Comparison of ENCODE assay signal across 8 cellular contexts in genomic region chr22:31943976-31944699, GRCh38. TPM values are rescaled to one million over a fixed set of nuclear protein-coding genes. Genes with fewer than 3 reads are reported as not detected.
DNase-seq lines count a peak whose midpoint lies in the region; ATAC-seq and TF ChIP-seq lines count a peak whose summit lies in the region.

Gene YWHAH (plus strand): TSS chr22:31944535. CDS start chr22:31944734, 199 bp downstream.

- H3K9me3 ChIP-seq in adipocyte (ENCODE audit: control insufficient read depth, low read length) (no peaks in the 10 kb centered on the region), heart left ventricle (no peaks in the 10 kb centered on the region)

- peaks cover 3% of the 10 kb centered on the region for H3K36me3 ChIP-seq in adipocyte (ENCODE audit: control insufficient read depth, insufficient read depth, low read length, severe bottlenecking)
- H3K36me3 ChIP-seq in heart left ventricle, result peaks cover 0 to 27% (median 18%) of the 10 kb centered on the region in 9 donors

- TF ChIP-seq POLR2A in heart left ventricle (IDR thresholded peaks at IDR 0.05), result peak in 1 of 2 donors; percentile 67

- H3K4me3 ChIP-seq in adipocyte (ENCODE audit: low read length) (peak within 1 kb of the TSS; percentile 95), heart left ventricle (peak within 1 kb of the TSS; percentile 79 to 98 (median 96))

- no peaks in the 10 kb centered on the region for H3K9me3 Mint-ChIP-seq in type B pancreatic cell

- intact Hi-C loops in heart left ventricle (cut with DNase I), result loop anchor here in 6 of 10 donors (5.0 to 10.0 kb wide), 5 partner anchors 189 to 449 kb away; partner anchors contain the start of genes PISD (in 4 of the 6), DEPDC5 (in 2 of the 6), PRR14L (in 2 of the 6) and SFI1 (in 1 of the 6)
- intact Hi-C loops in posterior cingulate gyrus (cut with DNase I), result loop anchor here (5.0 to 10.0 kb wide), 2 partner anchors 47 to 109 kb away; no protein-coding TSS in a partner anchor

- H3K27ac Mint-ChIP-seq in type B pancreatic cell, result peak within 1 kb of the TSS; percentile 93

- H3K27me3 Mint-ChIP-seq in type B pancreatic cell, result no peaks in the 10 kb centered on the region

- DNase-seq in GM10266 (ENCODE audit: extremely low spot score) (peak; percentile 99), NCI-H1105 (lab: John Stamatoyannopoulos, UW) (peak; percentile 90), T follicular helper cell (ENCODE audit: low read depth) (peak; percentile 79), adipocyte (ENCODE audit: low read depth) (peak; percentile 98), heart left ventricle (peak; percentile 96 to 99 (median 97)), posterior cingulate gyrus (peak; percentile 91 to 99 (median 94)), type B pancreatic cell (ENCODE audit: extremely low spot score, unreplicated experiment) (peak; percentile 99)

- H3K36me3 Mint-ChIP-seq in type B pancreatic cell, result peaks cover 11% of the 10 kb centered on the region

- TF ChIP-seq CTCF in GM10266 (IDR thresholded peaks at IDR 0.05; ENCODE audit: control insufficient read depth, insufficient read depth, low read depth, missing control alignments), result peak; percentile 18
- no peak for TF ChIP-seq CTCF in heart left ventricle (IDR thresholded peaks at IDR 0.05)
- no peak for TF ChIP-seq CTCF in type B pancreatic cell (conservative IDR thresholded peaks at IDR 0.05)

- H3K4me1 ChIP-seq in adipocyte (ENCODE audit: control insufficient read depth, insufficient read depth, low read length) (peaks cover 20% of the 10 kb centered on the region), heart left ventricle (peaks cover 0 to 43% (median 29%) of the 10 kb centered on the region in 12 donors)

- H3K9ac ChIP-seq in adipocyte (ENCODE audit: low read length), result peak within 1 kb of the TSS; percentile 92

- ATAC-seq in HG02610 (IDR thresholded peaks at IDR 0.05; ENCODE audit: unreplicated experiment) (peak; percentile 70), heart left ventricle (peak; percentile 91 to 95 (median 94))

- peak within 1 kb of the TSS; percentile 93 for H3K4me3 Mint-ChIP-seq in type B pancreatic cell

- WGBS in heart left ventricle, 4 donors, result 0 to 1% (median 0%) methylated on average over 38 to 86 of the region's 86 CpGs

- peak within 1 kb of the TSS; percentile 95 to 100 (median 98) for H3K27ac ChIP-seq in heart left ventricle

- peaks cover 7% of the 10 kb centered on the region for H3K4me1 Mint-ChIP-seq in type B pancreatic cell (ENCODE audit: unreplicated experiment)

- no peaks in the 10 kb centered on the region for H3K27me3 ChIP-seq in adipocyte (replicated peaks; ENCODE audit: control insufficient read depth, insufficient read depth, low read length)
- no peaks in the 10 kb centered on the region for H3K27me3 ChIP-seq in heart left ventricle

RNA-seq across cellular contexts. Expression of gene YWHAH, which starts in this region (rescaled TPM):
- total RNA-seq in heart left ventricle (100 to 1,000 TPM in 3 of 9 donors, 10 to 100 TPM in 6; 57.5 to 126 (median 84.1) TPM), type B pancreatic cell (ENCODE audit: low replicate concordance) (97.5 and 110 TPM in 2 replicates)
- polyA plus RNA-seq in heart left ventricle, result 100 to 1,000 TPM in 1 of 2 donors, 10 to 100 TPM in 1; 47.2 to 111 TPM

Comparison
In these comparisons a context has a peak if more than half of its experiments do, and no peak if none do; other contexts are left out.
1. Peak in every context shown above with its lines: DNase-seq, ATAC-seq, H3K4me3 ChIP-seq and H3K27ac ChIP-seq.